In the genomic region with DNA sequence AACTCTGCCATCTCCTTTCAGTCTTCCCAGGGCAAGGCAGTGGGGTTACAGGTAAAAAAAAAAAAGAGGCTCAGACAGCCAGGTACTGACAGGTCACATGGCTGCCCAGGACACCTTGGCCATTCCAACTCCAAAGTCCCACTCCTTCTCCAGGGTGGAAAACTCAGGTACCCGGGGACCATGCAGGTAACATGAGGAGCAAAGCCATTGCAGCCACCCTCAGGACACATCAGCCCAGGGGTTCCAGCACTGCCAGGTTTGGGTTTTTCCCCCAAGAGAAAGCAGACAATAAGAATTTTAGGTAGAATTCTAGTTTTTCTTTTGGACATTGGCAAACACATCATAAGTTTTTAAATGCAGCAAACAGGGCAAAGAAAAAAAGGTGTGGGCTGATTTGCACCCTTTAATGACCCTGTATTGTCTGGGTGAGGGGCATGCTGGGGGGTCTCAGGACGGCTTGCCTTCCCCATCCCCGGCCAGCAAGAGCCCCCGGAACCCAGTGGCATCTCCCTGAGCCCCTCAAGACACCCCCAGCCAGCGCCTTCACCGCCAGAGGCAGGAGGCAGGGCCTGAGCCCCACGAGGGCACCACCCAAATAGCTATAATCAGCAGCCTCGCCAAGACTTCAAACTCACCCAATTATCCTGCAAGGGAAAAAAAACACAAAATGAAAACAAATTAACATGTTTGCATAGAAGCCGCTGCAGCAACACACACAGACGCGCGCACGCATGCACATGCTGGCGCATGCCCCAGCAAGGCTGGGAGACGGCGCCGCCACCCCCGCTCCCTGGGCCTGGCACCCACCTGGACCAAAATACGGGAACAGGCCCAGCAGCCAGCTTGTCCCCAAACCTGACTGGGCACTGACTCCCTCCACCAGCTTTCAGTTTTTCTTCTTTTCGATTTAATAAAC, we compare ENCODE assay signal across 16 cellular contexts. TPM values are rescaled to one million over a fixed set of nuclear protein-coding genes. Genes with fewer than 3 reads are reported as not detected.
DNase-seq lines count a peak whose midpoint lies in the region; ATAC-seq lines count a peak whose summit lies in the region.
"Had no signal": no experiment of that assay in that cellular context is flagged by ENCODE, and none has a peak within 500 bp of the region (broad histone marks: within the 10 kb centered on the region; RNA-seq: fewer than 3 reads in every experiment).

No MANE protein-coding gene starts in this region.

- no peak overlapping the region for H2AFZ ChIP-seq in GM23248
- H2AFZ ChIP-seq: neural progenitor cell had no signal

- H3K36me3 ChIP-seq in GM23248 (ENCODE audit: low read depth), result no peaks in the 10 kb centered on the region
- H3K36me3 ChIP-seq: cardiac muscle cell, neural progenitor cell, vagina had no signal

- DNase-seq in activated naive CD4-positive, alpha-beta T cell treated with anti-CD3 and anti-CD28 coated beads, Interleukin-2, amount 50 U/mL, for 16 hours, result peak; percentile 7
- DNase-seq in activated naive CD4-positive, alpha-beta T cell treated with Interleukin-2 at 50 U/mL for 16 hours, result no peak
- DNase-seq in NCI-H69 (lab: John Stamatoyannopoulos, UW), result peak; percentile 89
- no peak for DNase-seq in natural killer cell treated with Interleukin-12 subunit alpha and Interleukin-12 subunit beta and Interleukin-15 and Interleukin-18, amount 100 ng/mL, for 72 hours (ENCODE audit: low spot score)
- no peak for DNase-seq in COLO829 (ENCODE audit: low spot score)
- no peak for DNase-seq in GM23248
- DNase-seq: activated CD4-positive, alpha-beta memory T cell treated with anti-CD3 and anti-CD28 coated beads, Interleukin-2, amount 10 ng/mL, durations not matched to agents 7 days and 5 days; activated T-cell treated with anti-CD3 and anti-CD28 coated beads, Interleukin-2, amount 50 U/mL, for 24 hours; NCI-H226; T-cell had no signal

- no peaks in the 10 kb centered on the region for H3K79me2 ChIP-seq in GM23248 (ENCODE audit: insufficient read depth)

- ATAC-seq in natural killer cell treated with Interleukin-12 subunit alpha and Interleukin-12 subunit beta and Interleukin-15 and Interleukin-18, amount 100 ng/mL, for 72 hours, result no peak
- ATAC-seq: right cardiac atrium, T-cell had no signal

- H3K4me1 Mint-ChIP-seq in natural killer cell treated with Interleukin-12 subunit alpha and Interleukin-12 subunit beta and Interleukin-15 and Interleukin-18, amount 100 ng/mL, for 72 hours (ENCODE audit: low read depth in 2 of 2), result no peaks in the 10 kb centered on the region
- H3K4me1 Mint-ChIP-seq: activated CD4-positive, alpha-beta memory T cell treated with anti-CD3 and anti-CD28 coated beads, Interleukin-2, amount 10 ng/mL, durations not matched to agents 7 days and 5 days; T-cell had no signal

- no peak overlapping the region for H3K9ac ChIP-seq in GM23248
- H3K9ac ChIP-seq: neural progenitor cell had no signal

- no peak overlapping the region for H3K4me3 ChIP-seq in GM23248
- H3K4me3 ChIP-seq: cardiac muscle cell, neural progenitor cell, vagina had no signal

- no peaks in the 10 kb centered on the region for H3F3A ChIP-seq in GM23248 (ENCODE audit: insufficient read depth)

- no peaks in the 10 kb centered on the region for H4K20me1 ChIP-seq in GM23248 (ENCODE audit: insufficient read depth)

- no peaks in the 10 kb centered on the region for H3K36me3 Mint-ChIP-seq in natural killer cell treated with Interleukin-12 subunit alpha and Interleukin-12 subunit beta and Interleukin-15 and Interleukin-18, amount 100 ng/mL, for 72 hours
- H3K36me3 Mint-ChIP-seq: neural progenitor cell, T-cell had no signal

- H3K4me1 ChIP-seq in GM23248 (ENCODE audit: insufficient read depth), result no peaks in the 10 kb centered on the region

- 15 to 18% methylated on average over 20 of the region's 20 CpGs for WGBS in GM23248 (ENCODE audit: low coverage in 1 of 2, low lambda C conversion rate in 2 of 2, missing lambda C conversion rate in 2 of 2), 2 experiments

- no peak overlapping the region for H3K4me3 Mint-ChIP-seq in natural killer cell treated with Interleukin-12 subunit alpha and Interleukin-12 subunit beta and Interleukin-15 and Interleukin-18, amount 100 ng/mL, for 72 hours
- H3K4me3 Mint-ChIP-seq: activated CD4-positive, alpha-beta memory T cell treated with anti-CD3 and anti-CD28 coated beads, Interleukin-2, amount 10 ng/mL, durations not matched to agents 7 days and 5 days; activated T-cell treated with anti-CD3 and anti-CD28 coated beads, Interleukin-2, amount 50 U/mL, for 24 hours; neural progenitor cell; T-cell had no signal

- peak overlapping the region; percentile 92 for H3K27ac ChIP-seq in layer of hippocampus (ENCODE audit: low read depth, low read length)
- peak overlapping the region; percentile 92 for H3K27ac ChIP-seq in temporal lobe (ENCODE audit: low read depth, low read length)
- no peak overlapping the region for H3K27ac ChIP-seq in GM23248
- H3K27ac ChIP-seq: cardiac muscle cell, neural progenitor cell, vagina had no signal

- no peak overlapping the region for H3K27ac Mint-ChIP-seq in natural killer cell treated with Interleukin-12 subunit alpha and Interleukin-12 subunit beta and Interleukin-15 and Interleukin-18, amount 100 ng/mL, for 72 hours
- H3K27ac Mint-ChIP-seq: activated CD4-positive, alpha-beta memory T cell treated with anti-CD3 and anti-CD28 coated beads, Interleukin-2, amount 10 ng/mL, durations not matched to agents 7 days and 5 days; activated T-cell treated with anti-CD3 and anti-CD28 coated beads, Interleukin-2, amount 50 U/mL, for 24 hours; T-cell had no signal

- no peaks in the 10 kb centered on the region for H3K9me3 ChIP-seq in GM23248 (ENCODE audit: low read depth)
- H3K9me3 ChIP-seq: vagina had no signal

- H3K4me2 ChIP-seq in GM23248 (ENCODE audit: unreplicated experiment), result no peak overlapping the region
- H3K4me2 ChIP-seq: neural progenitor cell had no signal

- in situ Hi-C loops in GM23248 (cut with MboI), result no loop called here

- H3K27me3 ChIP-seq in layer of hippocampus (ENCODE audit: control insufficient read depth, insufficient read depth, low read length), result no peaks in the 10 kb centered on the region
- peaks cover 9% of the 10 kb centered on the region for H3K27me3 ChIP-seq in GM23248 (replicated peaks; ENCODE audit: insufficient read depth)
- H3K27me3 ChIP-seq: cardiac muscle cell, neural progenitor cell, vagina had no signal

- no peaks in the 10 kb centered on the region for H3K9me3 Mint-ChIP-seq in natural killer cell treated with Interleukin-12 subunit alpha and Interleukin-12 subunit beta and Interleukin-15 and Interleukin-18, amount 100 ng/mL, for 72 hours
- H3K9me3 Mint-ChIP-seq: activated CD4-positive, alpha-beta memory T cell treated with anti-CD3 and anti-CD28 coated beads, Interleukin-2, amount 10 ng/mL, durations not matched to agents 7 days and 5 days; activated T-cell treated with anti-CD3 and anti-CD28 coated beads, Interleukin-2, amount 50 U/mL, for 24 hours; neural progenitor cell; T-cell had no signal

- no peaks in the 10 kb centered on the region for H3K9me2 ChIP-seq in GM23248 (ENCODE audit: insufficient read depth)

- peaks cover 3 to 7% of the 10 kb centered on the region in 2 donors for H3K27me3 Mint-ChIP-seq in natural killer cell treated with Interleukin-12 subunit alpha and Interleukin-12 subunit beta and Interleukin-15 and Interleukin-18, amount 100 ng/mL, for 72 hours

RNA-seq across cellular contexts. Expression of a gene that starts 15.6 kb away (rescaled TPM):
- 3.2 TPM for total RNA-seq in temporal lobe
- total RNA-seq in natural killer cell treated with Interleukin-12 subunit alpha and Interleukin-12 subunit beta and Interleukin-15 and Interleukin-18, amount 100 ng/mL, for 72 hours, result 1 to 10 TPM; 1.2 to 1.8 TPM
- total RNA-seq in GM23248 (2014; rRNA removed; shearing (Covaris generic)), result 0.89 and 0.97 TPM in 2 replicates
- not detected in 2 replicates for polyA plus RNA-seq in GM23248 (2016; fragmentation: Nextera tagmentation; extraction: Ambion mirVana)

Comparison
In these comparisons a context has a peak if more than half of its experiments do, and no peak if none do; other contexts are left out.
1. DNase-seq: peak in activated naive CD4-positive, alpha-beta T cell treated with anti-CD3 and anti-CD28 coated beads, Interleukin-2, amount 50 U/mL, for 16 hours (single experiment) and NCI-H69 (single experiment); none in activated naive CD4-positive, alpha-beta T cell treated with Interleukin-2 at 50 U/mL for 16 hours (single experiment), natural killer cell treated with Interleukin-12 subunit alpha and Interleukin-12 subunit beta and Interleukin-15 and Interleukin-18, amount 100 ng/mL, for 72 hours (single experiment), COLO829 (single experiment) and GM23248 (single experiment).